Comparison of ENCODE assay signal across 23 cellular contexts in genomic region chr20:39452583-39453193, GRCh38.
"Had no signal": no experiment of that assay in that cellular context is flagged by ENCODE, and none has a peak within 500 bp of the region (broad histone marks: within the 10 kb centered on the region; RNA-seq: fewer than 3 reads in every experiment).

No MANE protein-coding gene starts in this region.

- H3K27ac ChIP-seq: brain microvascular endothelial cell, cardiac muscle cell had no signal

- DNase-seq: activated B cell treated with CpG ODN at 0.5 μM for 24 hours; activated CD4-positive, alpha-beta T cell treated with anti-CD3 and anti-CD28 coated beads for 1 hour; activated CD4-positive, alpha-beta T cell treated with anti-CD3 and anti-CD28 coated beads, Interleukin-2, amount 10 ng/mL, durations not matched to agents 24 days and 14 days; activated CD4-positive, alpha-beta T cell treated with anti-CD3 and anti-CD28 coated beads, Interleukin-2, amount 50 U/mL, for 48 hours; activated CD8-positive, alpha-beta memory T cell treated with anti-CD3 and anti-CD28 coated beads, Interleukin-2, amount 10 ng/mL, durations not matched to agents 7 days and 5 days; activated effector memory CD4-positive, alpha-beta T cell treated with anti-CD3 and anti-CD28 coated beads, Interleukin-2, amount 50 U/mL, for 16 hours; activated naive CD4-positive, alpha-beta T cell treated with anti-CD3 and anti-CD28 coated beads, Interleukin-2, amount 10 ng/mL, durations not matched to agents 7 days and 5 days; activated naive CD8-positive, alpha-beta T cell treated with anti-CD3 and anti-CD28 coated beads for 36 hours; activated T-cell treated with anti-CD3 and anti-CD28 coated beads, Interleukin-2, amount 50 U/mL, for 4 hours; brain microvascular endothelial cell; NCI-H1092; NCI-H1417; NCI-H2029; NCI-H2107; NCI-H2171 treated with DMSO at 0.1 percent for 48 hours; NCI-H226; NCI-H526 treated with DMSO at 0.1 percent for 48 hours; PC-3; SIG-M5; T-cell; T-helper 2 cell; T1000 had no signal

- H3K4me1 Mint-ChIP-seq: activated CD4-positive, alpha-beta T cell treated with anti-CD3 and anti-CD28 coated beads, Interleukin-2, amount 10 ng/mL, durations not matched to agents 24 days and 14 days; activated CD8-positive, alpha-beta memory T cell treated with anti-CD3 and anti-CD28 coated beads, Interleukin-2, amount 10 ng/mL, durations not matched to agents 7 days and 5 days; activated naive CD4-positive, alpha-beta T cell treated with anti-CD3 and anti-CD28 coated beads, Interleukin-2, amount 10 ng/mL, durations not matched to agents 7 days and 5 days; activated naive CD8-positive, alpha-beta T cell treated with anti-CD3 and anti-CD28 coated beads for 36 hours; T-cell had no signal

- H3K4me3 ChIP-seq: cardiac muscle cell had no signal

- H3K27ac Mint-ChIP-seq: activated B cell treated with CpG ODN at 0.5 μM for 24 hours; activated CD4-positive, alpha-beta T cell treated with anti-CD3 and anti-CD28 coated beads, Interleukin-2, amount 10 ng/mL, durations not matched to agents 24 days and 14 days; activated CD8-positive, alpha-beta memory T cell treated with anti-CD3 and anti-CD28 coated beads, Interleukin-2, amount 10 ng/mL, durations not matched to agents 7 days and 5 days; activated naive CD4-positive, alpha-beta T cell treated with anti-CD3 and anti-CD28 coated beads, Interleukin-2, amount 10 ng/mL, durations not matched to agents 7 days and 5 days; activated naive CD8-positive, alpha-beta T cell treated with anti-CD3 and anti-CD28 coated beads for 36 hours; T-cell had no signal

- ATAC-seq: activated CD8-positive, alpha-beta memory T cell treated with anti-CD3 and anti-CD28 coated beads, Interleukin-2, amount 10 ng/mL, durations not matched to agents 7 days and 5 days; activated T-cell treated with anti-CD3 and anti-CD28 coated beads, Interleukin-2, amount 50 U/mL, for 4 hours; PC-3; T-cell had no signal

- H3K9me3 Mint-ChIP-seq: activated B cell treated with CpG ODN at 0.5 μM for 24 hours; activated CD4-positive, alpha-beta T cell treated with anti-CD3 and anti-CD28 coated beads, Interleukin-2, amount 10 ng/mL, durations not matched to agents 24 days and 14 days; activated naive CD4-positive, alpha-beta T cell treated with anti-CD3 and anti-CD28 coated beads, Interleukin-2, amount 10 ng/mL, durations not matched to agents 7 days and 5 days; activated naive CD8-positive, alpha-beta T cell treated with anti-CD3 and anti-CD28 coated beads for 36 hours; activated T-cell treated with anti-CD3 and anti-CD28 coated beads, Interleukin-2, amount 50 U/mL, for 4 hours had no signal

- H3K4me3 Mint-ChIP-seq: activated B cell treated with CpG ODN at 0.5 μM for 24 hours; activated CD4-positive, alpha-beta T cell treated with anti-CD3 and anti-CD28 coated beads, Interleukin-2, amount 10 ng/mL, durations not matched to agents 24 days and 14 days; activated CD8-positive, alpha-beta memory T cell treated with anti-CD3 and anti-CD28 coated beads, Interleukin-2, amount 10 ng/mL, durations not matched to agents 7 days and 5 days; activated naive CD4-positive, alpha-beta T cell treated with anti-CD3 and anti-CD28 coated beads, Interleukin-2, amount 10 ng/mL, durations not matched to agents 7 days and 5 days; activated naive CD8-positive, alpha-beta T cell treated with anti-CD3 and anti-CD28 coated beads for 36 hours; activated T-cell treated with anti-CD3 and anti-CD28 coated beads, Interleukin-2, amount 50 U/mL, for 4 hours; T-cell had no signal

- H3K27me3 ChIP-seq: brain microvascular endothelial cell, cardiac muscle cell had no signal

- H3K36me3 ChIP-seq: brain microvascular endothelial cell, cardiac muscle cell had no signal

- H3K36me3 Mint-ChIP-seq: activated CD8-positive, alpha-beta memory T cell treated with anti-CD3 and anti-CD28 coated beads, Interleukin-2, amount 10 ng/mL, durations not matched to agents 7 days and 5 days; activated naive CD4-positive, alpha-beta T cell treated with anti-CD3 and anti-CD28 coated beads, Interleukin-2, amount 10 ng/mL, durations not matched to agents 7 days and 5 days; activated naive CD8-positive, alpha-beta T cell treated with anti-CD3 and anti-CD28 coated beads for 36 hours; T-cell had no signal

- H3K27me3 Mint-ChIP-seq: activated B cell treated with CpG ODN at 0.5 μM for 24 hours; activated CD4-positive, alpha-beta T cell treated with anti-CD3 and anti-CD28 coated beads, Interleukin-2, amount 10 ng/mL, durations not matched to agents 24 days and 14 days; activated CD8-positive, alpha-beta memory T cell treated with anti-CD3 and anti-CD28 coated beads, Interleukin-2, amount 10 ng/mL, durations not matched to agents 7 days and 5 days; activated naive CD4-positive, alpha-beta T cell treated with anti-CD3 and anti-CD28 coated beads, Interleukin-2, amount 10 ng/mL, durations not matched to agents 7 days and 5 days had no signal
